In genomic region chr1:117967900-117968299, GRCh38 we compare ENCODE assay signal across 9 cellular contexts. TPM values are rescaled to one million over a fixed set of nuclear protein-coding genes. Genes with fewer than 3 reads are reported as not detected.
DNase-seq lines count a peak whose midpoint lies in the region; ATAC-seq and TF ChIP-seq lines count a peak whose summit lies in the region.
"Had no signal": no experiment of that assay in that cellular context is flagged by ENCODE, and none has a peak within 500 bp of the region (broad histone marks: within the 10 kb centered on the region; RNA-seq: fewer than 3 reads in every experiment).

No MANE protein-coding gene starts in this region.

- H3K27me3 Mint-ChIP-seq in chondrocyte (ENCODE audit: low read depth): no peaks in the 10 kb centered on the region

- no peak overlapping the region for H3K27ac ChIP-seq in body of pancreas
- H3K27ac ChIP-seq: thoracic aorta had no signal

- peak overlapping the region; percentile 17 for H3K27ac Mint-ChIP-seq in chondrocyte (ENCODE audit: unreplicated experiment)

- H3K9me3 ChIP-seq in body of pancreas: no peaks in the 10 kb centered on the region
- H3K9me3 ChIP-seq: thoracic aorta had no signal

- H3K4me1 Mint-ChIP-seq in chondrocyte (ENCODE audit: low read depth): peaks cover 30% of the 10 kb centered on the region

- TF ChIP-seq CTCF in chondrocyte (IDR thresholded peaks at IDR 0.05) (no peak), body of pancreas (IDR thresholded peaks at IDR 0.05) (no peak)

- peaks cover 6% of the 10 kb centered on the region for H3K36me3 Mint-ChIP-seq in chondrocyte (ENCODE audit: low read depth)

- no peaks in the 10 kb centered on the region for H3K27me3 ChIP-seq in body of pancreas

- no peak overlapping the region for H3K4me3 ChIP-seq in body of pancreas
- H3K4me3 ChIP-seq: thoracic aorta had no signal

- no peak for TF ChIP-seq POLR2A in body of pancreas (IDR thresholded peaks at IDR 0.05)

- WGBS in body of pancreas, 2 donors: 40 to 49% methylated on average over 2 of the region's 2 CpGs

- H3K4me1 ChIP-seq in body of pancreas: no peaks in the 10 kb centered on the region

- H3K4me3 Mint-ChIP-seq in chondrocyte (ENCODE audit: unreplicated experiment): no peak overlapping the region

- intact Hi-C loops in body of pancreas (cut with DNase I): no loop called here

- no peaks in the 10 kb centered on the region for H3K36me3 ChIP-seq in body of pancreas (replicated peaks in 1 of 2; ENCODE audit: insufficient read depth in 1 of 2, low read depth in 2 of 2)
- H3K36me3 ChIP-seq: thoracic aorta had no signal

- H3K9me3 Mint-ChIP-seq in chondrocyte (ENCODE audit: low read depth): no peaks in the 10 kb centered on the region

- DNase-seq in HPDE6-E6E7 (ENCODE audit: extremely low spot score): peak; percentile 10
- peak; percentile 46 for DNase-seq in NCI-H345 treated with DMSO at 0.1 percent for 48 hours (lab: John Stamatoyannopoulos, UW; ENCODE audit: unreplicated experiment)
- no peak for DNase-seq in chondrocyte (ENCODE audit: low spot score)
- peak; percentile 75 for DNase-seq in renal cortical epithelial cell (ENCODE audit: low read depth)
- no peak for DNase-seq in cerebellum (ENCODE audit: low spot score)
- DNase-seq in germinal center (ENCODE audit: low spot score): no peak
- DNase-seq in body of pancreas: no peak

- ATAC-seq in HG03378 (IDR thresholded peaks at IDR 0.05; ENCODE audit: unreplicated experiment): no peak
- ATAC-seq in body of pancreas: no peak

RNA-seq across cellular contexts. Expression of gene WDR3, which starts 38.4 kb away (rescaled TPM):
- total RNA-seq in chondrocyte (17.3 to 23.5 TPM (median 19.7 TPM) in 3 replicates), renal cortical epithelial cell (20.5 and 47.1 TPM in 2 replicates), cerebellum (14.5 TPM), body of pancreas (1 to 10 TPM; 5.3 to 8.8 TPM)

RNA-seq across cellular contexts. Expression of gene GDAP2, which starts 38.5 kb away (rescaled TPM):
- total RNA-seq in chondrocyte (22.7 to 25.7 TPM (median 22.7 TPM) in 3 replicates), renal cortical epithelial cell (17.0 and 38.1 TPM in 2 replicates), cerebellum (42.9 TPM), body of pancreas (10 to 100 TPM; 15.8 to 20.8 TPM)

Comparison
In these comparisons a context has a peak if more than half of its experiments do, and no peak if none do; other contexts are left out.
1. DNase-seq: peak in HPDE6-E6E7 (single experiment), NCI-H345 treated with DMSO at 0.1 percent for 48 hours (single experiment) and renal cortical epithelial cell (single experiment); none in chondrocyte (single experiment), cerebellum (single experiment), germinal center (single experiment) and body of pancreas (0 of 4).